Comparison of ENCODE assay signal across 8 cellular contexts in genomic region chr19:45730389-45731288, GRCh38. TPM values are rescaled to one million over a fixed set of nuclear protein-coding genes. Genes with fewer than 3 reads are reported as not detected.
A peak's percentile ranks its signal among the peaks of the same experiment; 100 is the strongest.
DNase-seq lines count a peak whose midpoint lies in the region; ATAC-seq and TF ChIP-seq lines count a peak whose summit lies in the region.

Gene FBXO46 (minus strand): TSS chr19:45730896. CDS start chr19:45713495, 17,401 bp downstream.

- DNase-seq in ELR (ENCODE audit: low read depth), result peak; percentile 98
- peak; percentile 94 for DNase-seq in H4 (ENCODE audit: low spot score)
- DNase-seq in M059J (ENCODE audit: low read depth), result peak; percentile 99
- peak; percentile 97 for DNase-seq in SHP77 (lab: John Stamatoyannopoulos, UW)
- DNase-seq in activated effector memory CD4-positive, alpha-beta T cell treated with Interleukin-2 at 50 U/mL for 16 hours, result peak; percentile 88
- DNase-seq in fibroblast of pulmonary artery (ENCODE audit: low read depth), result peak; percentile 99
- DNase-seq in natural killer cell treated with Interleukin-12 subunit alpha and Interleukin-12 subunit beta and Interleukin-15 and Interleukin-18, amount 100 ng/mL, for 72 hours (ENCODE audit: low spot score), result peak; percentile 95
- DNase-seq in stimulated activated naive CD8-positive, alpha-beta T cell treated with anti-CD3 and anti-CD28 coated beads, Interleukin-15, Interleukin-2, amounts not matched to agents 100 U/mL and 50 U/mL, for 24 hours, result peak; percentile 94

- H3K4me3 Mint-ChIP-seq in natural killer cell treated with Interleukin-12 subunit alpha and Interleukin-12 subunit beta and Interleukin-15 and Interleukin-18, amount 100 ng/mL, for 72 hours, result peak within 1 kb of the TSS; percentile 99

- peak within 1 kb of the TSS; percentile 74 to 92 for H3K27ac Mint-ChIP-seq in natural killer cell treated with Interleukin-12 subunit alpha and Interleukin-12 subunit beta and Interleukin-15 and Interleukin-18, amount 100 ng/mL, for 72 hours

- peak; percentile 99 for ATAC-seq in natural killer cell treated with Interleukin-12 subunit alpha and Interleukin-12 subunit beta and Interleukin-15 and Interleukin-18, amount 100 ng/mL, for 72 hours
- peak; percentile 99 for ATAC-seq in stimulated activated naive CD8-positive, alpha-beta T cell treated with anti-CD3 and anti-CD28 coated beads, Interleukin-15, Interleukin-2, amounts not matched to agents 100 U/mL and 50 U/mL, for 24 hours

- H3K27me3 Mint-ChIP-seq in natural killer cell treated with Interleukin-12 subunit alpha and Interleukin-12 subunit beta and Interleukin-15 and Interleukin-18, amount 100 ng/mL, for 72 hours, result no peaks in the 10 kb centered on the region

- peak; percentile 2 for TF ChIP-seq CTCF in fibroblast of pulmonary artery (IDR thresholded peaks at IDR 0.05; ENCODE audit: low read length, missing control alignments)

- H3K9me3 Mint-ChIP-seq in natural killer cell treated with Interleukin-12 subunit alpha and Interleukin-12 subunit beta and Interleukin-15 and Interleukin-18, amount 100 ng/mL, for 72 hours, result no peaks in the 10 kb centered on the region

- no peaks in the 10 kb centered on the region for H3K36me3 Mint-ChIP-seq in natural killer cell treated with Interleukin-12 subunit alpha and Interleukin-12 subunit beta and Interleukin-15 and Interleukin-18, amount 100 ng/mL, for 72 hours

- H3K4me3 ChIP-seq in fibroblast of pulmonary artery (replicated peaks; ENCODE audit: low read depth, low read length), result peak within 1 kb of the TSS; percentile 97

- H3K4me1 Mint-ChIP-seq in natural killer cell treated with Interleukin-12 subunit alpha and Interleukin-12 subunit beta and Interleukin-15 and Interleukin-18, amount 100 ng/mL, for 72 hours (ENCODE audit: low read depth in 2 of 2), result peaks cover 25 to 29% of the 10 kb centered on the region in 2 donors

RNA-seq across cellular contexts. Expression of gene FBXO46, which starts in this region (rescaled TPM):
- total RNA-seq in H4 (2014; rRNA removed; shearing (Covaris generic)), result 2.3 and 2.8 TPM in 2 replicates
- 4.4 and 6.9 TPM in 2 replicates for total RNA-seq in M059J (2014; rRNA removed; shearing (Covaris generic))
- 10 to 100 TPM; 36.9 to 53.8 TPM for total RNA-seq in natural killer cell treated with Interleukin-12 subunit alpha and Interleukin-12 subunit beta and Interleukin-15 and Interleukin-18, amount 100 ng/mL, for 72 hours

Comparison
In these comparisons a context has a peak if more than half of its experiments do, and no peak if none do; other contexts are left out.
1. Peak in every context shown above with its lines: DNase-seq, ATAC-seq and H3K4me3 ChIP-seq.